In the genomic region with DNA sequence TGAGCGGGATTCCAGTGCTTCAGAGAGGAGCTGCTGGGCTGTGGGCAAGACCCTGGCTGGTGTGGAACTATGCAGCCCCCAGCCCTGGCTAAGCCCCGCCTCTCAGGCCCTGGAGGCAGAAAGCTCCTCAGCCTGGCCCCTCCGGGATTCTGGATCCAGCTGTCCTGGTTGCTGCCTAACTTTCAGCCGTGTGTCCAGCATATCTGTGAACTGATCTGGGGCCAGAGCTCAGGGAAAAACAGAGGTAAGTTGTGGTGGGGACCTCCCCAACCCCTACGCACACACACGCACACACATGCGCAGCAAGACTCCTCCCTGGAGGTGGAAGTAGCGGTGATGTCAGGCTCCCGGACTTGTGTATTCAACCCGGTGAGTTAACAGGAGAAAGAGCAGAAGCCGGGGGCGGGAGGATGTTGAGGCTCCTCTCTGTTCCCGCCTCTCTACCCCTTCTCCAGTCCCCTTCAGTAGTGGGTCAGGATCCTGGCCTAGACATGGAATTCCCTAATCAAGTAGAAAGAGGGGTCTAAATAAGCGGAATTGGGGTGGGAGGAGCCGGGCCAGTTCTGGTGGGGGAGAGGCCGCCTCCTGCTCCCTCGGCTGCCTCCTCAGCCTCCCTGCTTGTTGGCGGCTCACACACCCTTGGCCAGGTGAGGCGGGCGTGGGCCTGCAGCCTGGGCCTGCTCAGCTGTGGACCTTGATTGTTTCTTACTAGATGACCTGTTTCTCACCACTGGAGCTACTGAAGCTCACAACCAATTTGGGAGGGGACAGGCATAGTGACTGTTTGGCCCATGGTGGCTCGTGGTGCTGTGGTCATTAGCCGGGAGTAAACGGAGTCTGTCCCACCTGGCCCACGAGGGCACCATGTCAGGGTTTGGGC, we compare ENCODE assay signal across 2 cellular contexts.
TF ChIP-seq lines count a peak whose summit lies in the region.

No MANE protein-coding gene starts in this region.

TF ChIP-seq in HEK293, 187 proteins besides CTCF, POLR2A, EP300 and RAD21:
- TF ChIP-seq ZSCAN16 (tag by site-specific recombination; IDR thresholded peaks at IDR 0.05) (no peak), ZNF416 (tag by site-specific recombination; IDR thresholded peaks at IDR 0.05) (no peak), ZFP37 (tag by site-specific recombination; IDR thresholded peaks at IDR 0.05) (no peak), ZFP3 (tag by site-specific recombination; IDR thresholded peaks at IDR 0.05; ENCODE audit: low read depth) (no peak), ZFHX2 (tag by site-specific recombination; conservative IDR thresholded peaks at IDR 0.05) (0 out of 2 replicates have a peak, but pooled peaks have one; percentile 25)
- TF ChIP-seq, protein P1, sequence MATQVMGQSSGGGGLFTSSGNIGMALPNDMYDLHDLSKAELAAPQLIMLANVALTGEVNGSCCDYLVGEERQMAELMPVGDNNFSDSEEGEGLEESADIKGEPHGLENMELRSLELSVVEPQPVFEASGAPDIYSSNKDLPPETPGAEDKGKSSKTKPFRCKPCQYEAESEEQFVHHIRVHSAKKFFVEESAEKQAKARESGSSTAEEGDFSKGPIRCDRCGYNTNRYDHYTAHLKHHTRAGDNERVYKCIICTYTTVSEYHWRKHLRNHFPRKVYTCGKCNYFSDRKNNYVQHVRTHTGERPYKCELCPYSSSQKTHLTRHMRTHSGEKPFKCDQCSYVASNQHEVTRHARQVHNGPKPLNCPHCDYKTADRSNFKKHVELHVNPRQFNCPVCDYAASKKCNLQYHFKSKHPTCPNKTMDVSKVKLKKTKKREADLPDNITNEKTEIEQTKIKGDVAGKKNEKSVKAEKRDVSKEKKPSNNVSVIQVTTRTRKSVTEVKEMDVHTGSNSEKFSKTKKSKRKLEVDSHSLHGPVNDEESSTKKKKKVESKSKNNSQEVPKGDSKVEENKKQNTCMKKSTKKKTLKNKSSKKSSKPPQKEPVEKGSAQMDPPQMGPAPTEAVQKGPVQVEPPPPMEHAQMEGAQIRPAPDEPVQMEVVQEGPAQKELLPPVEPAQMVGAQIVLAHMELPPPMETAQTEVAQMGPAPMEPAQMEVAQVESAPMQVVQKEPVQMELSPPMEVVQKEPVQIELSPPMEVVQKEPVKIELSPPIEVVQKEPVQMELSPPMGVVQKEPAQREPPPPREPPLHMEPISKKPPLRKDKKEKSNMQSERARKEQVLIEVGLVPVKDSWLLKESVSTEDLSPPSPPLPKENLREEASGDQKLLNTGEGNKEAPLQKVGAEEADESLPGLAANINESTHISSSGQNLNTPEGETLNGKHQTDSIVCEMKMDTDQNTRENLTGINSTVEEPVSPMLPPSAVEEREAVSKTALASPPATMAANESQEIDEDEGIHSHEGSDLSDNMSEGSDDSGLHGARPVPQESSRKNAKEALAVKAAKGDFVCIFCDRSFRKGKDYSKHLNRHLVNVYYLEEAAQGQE (tag by site-specific recombination; IDR thresholded peaks at IDR 0.05) = no peak

TF ChIP-seq in GM12878, 131 proteins besides CTCF, POLR2A, EP300 and RAD21:
- 0 out of 2 replicates have a peak, but pooled peaks have one; percentile 5 for TF ChIP-seq NRF1 (conservative IDR thresholded peaks at IDR 0.05; ENCODE audit: low read depth, low read length)
- TF ChIP-seq, protein P2, sequence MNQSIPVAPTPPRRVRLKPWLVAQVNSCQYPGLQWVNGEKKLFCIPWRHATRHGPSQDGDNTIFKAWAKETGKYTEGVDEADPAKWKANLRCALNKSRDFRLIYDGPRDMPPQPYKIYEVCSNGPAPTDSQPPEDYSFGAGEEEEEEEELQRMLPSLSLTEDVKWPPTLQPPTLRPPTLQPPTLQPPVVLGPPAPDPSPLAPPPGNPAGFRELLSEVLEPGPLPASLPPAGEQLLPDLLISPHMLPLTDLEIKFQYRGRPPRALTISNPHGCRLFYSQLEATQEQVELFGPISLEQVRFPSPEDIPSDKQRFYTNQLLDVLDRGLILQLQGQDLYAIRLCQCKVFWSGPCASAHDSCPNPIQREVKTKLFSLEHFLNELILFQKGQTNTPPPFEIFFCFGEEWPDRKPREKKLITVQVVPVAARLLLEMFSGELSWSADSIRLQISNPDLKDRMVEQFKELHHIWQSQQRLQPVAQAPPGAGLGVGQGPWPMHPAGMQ (IDR thresholded peaks at IDR 0.05; ENCODE audit: borderline replicate concordance) = no peak
